Comparison of ENCODE assay signal across 1 cellular context in the genomic region with DNA sequence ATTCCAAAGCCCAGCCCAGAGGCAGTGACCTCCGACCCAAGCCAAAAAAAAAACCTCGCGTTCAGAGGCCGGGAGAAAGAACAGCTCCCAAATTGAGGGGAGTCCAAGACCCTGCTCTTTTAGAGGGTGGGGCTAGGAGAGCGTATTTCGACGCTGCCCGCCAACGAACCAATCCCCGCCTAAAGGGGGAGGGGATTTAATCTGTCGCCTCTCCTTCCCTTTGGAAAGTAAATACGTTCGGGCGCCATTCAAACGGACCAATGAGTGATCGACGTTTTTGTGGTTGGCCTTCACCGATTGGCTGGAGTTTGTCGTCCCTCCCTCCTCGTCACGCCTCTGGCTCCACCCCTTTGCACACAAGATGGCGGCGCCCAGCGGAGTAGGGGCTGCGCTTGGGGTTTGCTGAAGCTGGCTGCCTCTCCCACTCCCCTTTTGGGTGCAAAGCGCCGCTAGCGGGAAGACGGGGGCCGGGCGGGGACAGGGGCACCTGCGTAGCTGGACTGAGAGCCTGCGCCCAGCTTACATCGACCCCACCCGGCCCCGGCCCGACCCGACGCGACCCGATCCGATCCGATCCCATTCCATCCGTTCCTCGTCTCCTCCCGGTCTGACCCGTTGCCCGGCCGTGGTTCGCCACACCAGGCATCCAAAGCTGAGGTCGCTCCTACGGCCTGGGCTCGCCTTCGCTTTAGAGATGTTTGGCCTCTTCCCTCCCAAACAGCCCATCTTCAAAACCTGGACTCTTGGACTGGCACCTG.
A peak's percentile ranks its signal among the peaks of the same experiment; 100 is the strongest.
TF ChIP-seq lines count a peak whose summit lies in the region.

A gene (plus strand): TSS at position 355 of the 758 bp plus-strand sequence. CDS start 596 bp downstream, outside the sequence.

TF ChIP-seq in SK-N-SH, 30 proteins besides CTCF, POLR2A, EP300 and RAD21 (continued from another document):
- TF ChIP-seq, protein P1, sequence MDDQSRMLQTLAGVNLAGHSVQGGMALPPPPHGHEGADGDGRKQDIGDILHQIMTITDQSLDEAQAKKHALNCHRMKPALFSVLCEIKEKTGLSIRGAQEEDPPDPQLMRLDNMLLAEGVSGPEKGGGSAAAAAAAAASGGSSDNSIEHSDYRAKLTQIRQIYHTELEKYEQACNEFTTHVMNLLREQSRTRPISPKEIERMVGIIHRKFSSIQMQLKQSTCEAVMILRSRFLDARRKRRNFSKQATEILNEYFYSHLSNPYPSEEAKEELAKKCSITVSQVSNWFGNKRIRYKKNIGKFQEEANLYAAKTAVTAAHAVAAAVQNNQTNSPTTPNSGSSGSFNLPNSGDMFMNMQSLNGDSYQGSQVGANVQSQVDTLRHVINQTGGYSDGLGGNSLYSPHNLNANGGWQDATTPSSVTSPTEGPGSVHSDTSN (IDR thresholded peaks at IDR 0.05), result peak; percentile 4; the same call in 1 of the 2 replicates
- peak; percentile 98 for TF ChIP-seq YY1 (IDR thresholded peaks at IDR 0.05; ENCODE audit: low read depth)
- no peak for TF ChIP-seq NFIC (IDR thresholded peaks at IDR 0.05; ENCODE audit: borderline replicate concordance)
- TF ChIP-seq, protein P2, sequence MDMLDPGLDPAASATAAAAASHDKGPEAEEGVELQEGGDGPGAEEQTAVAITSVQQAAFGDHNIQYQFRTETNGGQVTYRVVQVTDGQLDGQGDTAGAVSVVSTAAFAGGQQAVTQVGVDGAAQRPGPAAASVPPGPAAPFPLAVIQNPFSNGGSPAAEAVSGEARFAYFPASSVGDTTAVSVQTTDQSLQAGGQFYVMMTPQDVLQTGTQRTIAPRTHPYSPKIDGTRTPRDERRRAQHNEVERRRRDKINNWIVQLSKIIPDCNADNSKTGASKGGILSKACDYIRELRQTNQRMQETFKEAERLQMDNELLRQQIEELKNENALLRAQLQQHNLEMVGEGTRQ (IDR thresholded peaks at IDR 0.05; ENCODE audit: borderline replicate concordance, low read depth, low read length), result no peak
- peak; percentile 15; the same call in 1 of the 2 replicates for TF ChIP-seq SIN3A (IDR thresholded peaks at IDR 0.05; ENCODE audit: borderline replicate concordance, low read depth, low read length)
- TF ChIP-seq, protein P3, sequence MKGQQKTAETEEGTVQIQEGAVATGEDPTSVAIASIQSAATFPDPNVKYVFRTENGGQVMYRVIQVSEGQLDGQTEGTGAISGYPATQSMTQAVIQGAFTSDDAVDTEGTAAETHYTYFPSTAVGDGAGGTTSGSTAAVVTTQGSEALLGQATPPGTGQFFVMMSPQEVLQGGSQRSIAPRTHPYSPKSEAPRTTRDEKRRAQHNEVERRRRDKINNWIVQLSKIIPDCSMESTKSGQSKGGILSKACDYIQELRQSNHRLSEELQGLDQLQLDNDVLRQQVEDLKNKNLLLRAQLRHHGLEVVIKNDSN (IDR thresholded peaks at IDR 0.05; ENCODE audit: borderline replicate concordance, low read depth), result no peak
- peak; percentile 91 for TF ChIP-seq MXI1 (IDR thresholded peaks at IDR 0.05; ENCODE audit: low read depth, low read length)
- TF ChIP-seq, protein P4, sequence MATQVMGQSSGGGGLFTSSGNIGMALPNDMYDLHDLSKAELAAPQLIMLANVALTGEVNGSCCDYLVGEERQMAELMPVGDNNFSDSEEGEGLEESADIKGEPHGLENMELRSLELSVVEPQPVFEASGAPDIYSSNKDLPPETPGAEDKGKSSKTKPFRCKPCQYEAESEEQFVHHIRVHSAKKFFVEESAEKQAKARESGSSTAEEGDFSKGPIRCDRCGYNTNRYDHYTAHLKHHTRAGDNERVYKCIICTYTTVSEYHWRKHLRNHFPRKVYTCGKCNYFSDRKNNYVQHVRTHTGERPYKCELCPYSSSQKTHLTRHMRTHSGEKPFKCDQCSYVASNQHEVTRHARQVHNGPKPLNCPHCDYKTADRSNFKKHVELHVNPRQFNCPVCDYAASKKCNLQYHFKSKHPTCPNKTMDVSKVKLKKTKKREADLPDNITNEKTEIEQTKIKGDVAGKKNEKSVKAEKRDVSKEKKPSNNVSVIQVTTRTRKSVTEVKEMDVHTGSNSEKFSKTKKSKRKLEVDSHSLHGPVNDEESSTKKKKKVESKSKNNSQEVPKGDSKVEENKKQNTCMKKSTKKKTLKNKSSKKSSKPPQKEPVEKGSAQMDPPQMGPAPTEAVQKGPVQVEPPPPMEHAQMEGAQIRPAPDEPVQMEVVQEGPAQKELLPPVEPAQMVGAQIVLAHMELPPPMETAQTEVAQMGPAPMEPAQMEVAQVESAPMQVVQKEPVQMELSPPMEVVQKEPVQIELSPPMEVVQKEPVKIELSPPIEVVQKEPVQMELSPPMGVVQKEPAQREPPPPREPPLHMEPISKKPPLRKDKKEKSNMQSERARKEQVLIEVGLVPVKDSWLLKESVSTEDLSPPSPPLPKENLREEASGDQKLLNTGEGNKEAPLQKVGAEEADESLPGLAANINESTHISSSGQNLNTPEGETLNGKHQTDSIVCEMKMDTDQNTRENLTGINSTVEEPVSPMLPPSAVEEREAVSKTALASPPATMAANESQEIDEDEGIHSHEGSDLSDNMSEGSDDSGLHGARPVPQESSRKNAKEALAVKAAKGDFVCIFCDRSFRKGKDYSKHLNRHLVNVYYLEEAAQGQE (IDR thresholded peaks at IDR 0.05; ENCODE audit: low read depth, low read length), result no peak
- TF ChIP-seq NRF1 (IDR thresholded peaks at IDR 0.05; ENCODE audit: low read depth, low read length), result no peak
- no peak for TF ChIP-seq FOSL2 (IDR thresholded peaks at IDR 0.05; ENCODE audit: borderline replicate concordance, low read depth)
TF ChIP-seq in SK-N-SH: peak in this region for 11.
